25 cellular contexts compared by ENCODE assay signal in genomic region chr16:83603981-83604570, GRCh38.
DNase-seq lines count a peak whose midpoint lies in the region; ATAC-seq and TF ChIP-seq lines count a peak whose summit lies in the region.
"Had no signal": no experiment of that assay in that cellular context is flagged by ENCODE, and none has a peak within 500 bp of the region (broad histone marks: within the 10 kb centered on the region; RNA-seq: fewer than 3 reads in every experiment).

No MANE protein-coding gene starts in this region.

- no peaks in the 10 kb centered on the region for H3K9me3 ChIP-seq in colonic mucosa
- no peaks in the 10 kb centered on the region for H3K9me3 ChIP-seq in iPS-20b (ENCODE audit: insufficient read depth, low read depth, low read length)
- H3K9me3 ChIP-seq: SJCRH30 had no signal

- H3K36me3 Mint-ChIP-seq in activated CD8-positive, alpha-beta memory T cell treated with anti-CD3 and anti-CD28 coated beads, Interleukin-2, amount 10 ng/mL, durations not matched to agents 7 days and 5 days = no peaks in the 10 kb centered on the region
- H3K36me3 Mint-ChIP-seq: CD8-positive, alpha-beta memory T cell had no signal

- H3K27ac Mint-ChIP-seq in activated CD8-positive, alpha-beta memory T cell treated with anti-CD3 and anti-CD28 coated beads, Interleukin-2, amount 10 ng/mL, durations not matched to agents 7 days and 5 days = no peak overlapping the region
- H3K27ac Mint-ChIP-seq: CD8-positive, alpha-beta memory T cell had no signal

- H3K4me1 ChIP-seq in colonic mucosa (no peaks in the 10 kb centered on the region), iPS-20b (ENCODE audit: insufficient read depth, low read length) (peaks cover 22% of the 10 kb centered on the region)
- H3K4me1 ChIP-seq: SJCRH30 had no signal

- DNase-seq in activated CD8-positive, alpha-beta memory T cell treated with anti-CD3 and anti-CD28 coated beads for 24 hours = peak; percentile 3
- DNase-seq in activated CD8-positive, alpha-beta memory T cell treated with anti-CD3 and anti-CD28 coated beads, Interleukin-2, amount 10 ng/mL, durations not matched to agents 7 days and 5 days = no peak
- DNase-seq in colonic mucosa (peak; percentile 7), HT-29 (ENCODE audit: low spot score) (no peak), cardiac septum (ENCODE audit: low spot score) (no peak), DMS79 (lab: John Stamatoyannopoulos, UW) (no peak)
- DNase-seq: ACHN; Calu3; CD8-positive, alpha-beta memory T cell; DMS153; GDM1; IMR-90; NCI-H1105; NCI-H1694; NCI-H2081; NCI-H2171; NCI-H524 treated with DMSO at 0.1 percent for 48 hours; NCI-H82; SJCRH30 had no signal

- no peak overlapping the region for H3K4me3 ChIP-seq in colonic mucosa
- H3K4me3 ChIP-seq in iPS-20b (ENCODE audit: low read length) = peak overlapping the region; percentile 28; the same call in 1 of the 2 replicates
- H3K4me3 ChIP-seq: SJCRH30 had no signal

- H3K27me3 ChIP-seq in colonic mucosa (no peaks in the 10 kb centered on the region), iPS-20b (ENCODE audit: insufficient read depth, low read length) (peaks cover 5% of the 10 kb centered on the region; the same call in 1 of the 2 replicates)
- H3K27me3 ChIP-seq: SJCRH30 had no signal

- H3K27ac ChIP-seq in colonic mucosa = no peak overlapping the region
- H3K27ac ChIP-seq in iPS-20b (ENCODE audit: low read length) = no peak overlapping the region
- H3K27ac ChIP-seq: 22Rv1, C4-2B, SJCRH30 had no signal

- CTCF ChIA-PET in activated CD8-positive, alpha-beta memory T cell treated with anti-CD3 and anti-CD28 coated beads, Interleukin-2, amount 10 ng/mL, durations not matched to agents 7 days and 5 days (lab: Charles Lee) = no interaction called here

- H3K9ac ChIP-seq in colonic mucosa (ENCODE audit: low read depth in 2 of 2, low read length in 2 of 2) (no peak overlapping the region), iPS-20b (ENCODE audit: low read depth, low read length) (peak overlapping the region; percentile 40; the same call in 1 of the 2 replicates)

- H3K36me3 ChIP-seq in colonic mucosa = no peaks in the 10 kb centered on the region
- no peaks in the 10 kb centered on the region for H3K36me3 ChIP-seq in iPS-20b (ENCODE audit: insufficient read depth, low read depth, low read length)
- H3K36me3 ChIP-seq: SJCRH30 had no signal

- no peak for TF ChIP-seq CTCF in colonic mucosa (IDR thresholded peaks at IDR 0.05)

- intact Hi-C loops in colonic mucosa (cut with DNase I) (no loop called here), cardiac septum (cut with DNase I) (no loop called here)

- H3K9me3 Mint-ChIP-seq in activated CD8-positive, alpha-beta memory T cell treated with anti-CD3 and anti-CD28 coated beads, Interleukin-2, amount 10 ng/mL, durations not matched to agents 7 days and 5 days (ENCODE audit: low read depth) = no peaks in the 10 kb centered on the region

- no peaks in the 10 kb centered on the region for H3K27me3 Mint-ChIP-seq in activated CD8-positive, alpha-beta memory T cell treated with anti-CD3 and anti-CD28 coated beads, Interleukin-2, amount 10 ng/mL, durations not matched to agents 7 days and 5 days

- H3K4me3 Mint-ChIP-seq in activated CD8-positive, alpha-beta memory T cell treated with anti-CD3 and anti-CD28 coated beads, Interleukin-2, amount 10 ng/mL, durations not matched to agents 7 days and 5 days = no peak overlapping the region
- H3K4me3 Mint-ChIP-seq: CD8-positive, alpha-beta memory T cell had no signal

- H3K4me1 Mint-ChIP-seq in activated CD8-positive, alpha-beta memory T cell treated with anti-CD3 and anti-CD28 coated beads, Interleukin-2, amount 10 ng/mL, durations not matched to agents 7 days and 5 days = no peaks in the 10 kb centered on the region
- H3K4me1 Mint-ChIP-seq: CD8-positive, alpha-beta memory T cell had no signal

- no peak for ATAC-seq in activated CD8-positive, alpha-beta memory T cell treated with anti-CD3 and anti-CD28 coated beads, Interleukin-2, amount 10 ng/mL, durations not matched to agents 7 days and 5 days
- ATAC-seq in GM19467 (IDR thresholded peaks at IDR 0.05; ENCODE audit: unreplicated experiment) = no peak
- ATAC-seq: HCT116, Panc1 had no signal

Comparison
In these comparisons a context has a peak if more than half of its experiments do, and no peak if none do; other contexts are left out.
1. DNase-seq: peak in activated CD8-positive, alpha-beta memory T cell treated with anti-CD3 and anti-CD28 coated beads for 24 hours (single experiment) and colonic mucosa (single experiment); none in activated CD8-positive, alpha-beta memory T cell treated with anti-CD3 and anti-CD28 coated beads, Interleukin-2, amount 10 ng/mL, durations not matched to agents 7 days and 5 days (single experiment), HT-29 (single experiment), cardiac septum (single experiment) and DMS79 (single experiment).